In the genomic region with DNA sequence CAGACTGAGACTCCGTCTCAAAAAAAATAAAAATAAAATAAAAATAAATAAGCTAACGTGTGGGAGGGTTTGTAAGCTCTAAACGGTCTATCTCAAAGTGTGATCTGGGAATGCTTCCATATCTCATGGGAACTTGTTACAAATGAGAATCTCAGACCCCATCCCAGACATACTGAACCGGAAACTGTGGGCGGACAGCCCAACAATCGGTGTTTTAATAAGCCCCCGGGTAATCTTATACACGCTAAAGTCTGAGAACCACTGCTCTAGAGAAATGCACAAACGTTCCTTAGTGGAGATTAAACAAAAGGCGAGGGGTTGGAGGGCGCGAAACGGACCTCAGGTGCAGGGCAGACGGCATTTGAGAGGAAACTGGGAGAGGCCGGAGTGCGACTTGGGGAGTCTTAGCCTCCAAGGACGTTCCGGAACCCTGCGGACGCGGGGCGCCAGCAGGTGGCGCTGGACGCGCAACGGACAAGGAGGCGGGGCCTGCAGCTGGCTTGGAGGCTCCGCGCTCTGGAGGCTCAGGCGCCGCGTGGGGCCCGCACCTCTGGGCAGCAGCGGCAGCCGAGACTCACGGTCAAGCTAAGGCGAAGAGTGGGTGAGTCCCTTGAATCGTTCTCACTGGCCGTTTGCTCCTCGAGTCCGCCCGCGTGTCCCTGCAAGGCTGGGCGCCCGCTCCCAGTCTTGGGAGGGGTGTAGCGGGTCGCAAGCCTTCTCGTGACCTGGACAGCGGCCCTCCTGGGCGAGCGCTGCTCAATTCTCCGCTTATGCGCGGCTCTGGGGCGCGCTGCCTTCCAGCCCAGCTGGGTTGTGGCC, we compare ENCODE assay signal across 8 cellular contexts. TPM values are rescaled to one million over a fixed set of nuclear protein-coding genes. Genes with fewer than 3 reads are reported as not detected.
DNase-seq lines count a peak whose midpoint lies in the region; ATAC-seq and TF ChIP-seq lines count a peak whose summit lies in the region.
"Not testable (repeated sequence)": the region's sequence is repeated elsewhere in the genome, so short reads cannot be mapped to it uniquely, and the experiment has no call there.

A gene (plus strand): TSS at position 527 of the 819 bp plus-strand sequence. CDS start 5,320 bp downstream, outside the sequence.

- peak; percentile 98 to 99 for ATAC-seq in stimulated activated naive B cell treated with anti-CD40 and anti-IgM and Interleukin-4, amounts not matched to agents 10 μg/mL and 1 μg/mL and 100 μg/mL, for 72 hours (replicated peaks)

- H3K36me3 Mint-ChIP-seq in nephron (ENCODE audit: low read depth); stimulated activated naive B cell treated with anti-CD40 and anti-IgM and Interleukin-4, amounts not matched to agents 10 μg/mL and 1 μg/mL and 100 μg/mL, for 72 hours: not testable (repeated sequence)

- DNase-seq in ELR (ENCODE audit: low read depth): peak; percentile 89
- DNase-seq in H4 (ENCODE audit: low spot score): peak; percentile 85
- DNase-seq in Kasumi-1 (lab: John Stamatoyannopoulos, UW): peak; percentile 59 to 71
- peak; percentile 44 for DNase-seq in SHP77 treated with DMSO at 0.1 percent for 48 hours (lab: John Stamatoyannopoulos, UW)
- peak; percentile 64 for DNase-seq in activated gamma-delta T cell (lab: John Stamatoyannopoulos, UW)
- DNase-seq in fibroblast of villous mesenchyme (ENCODE audit: low read depth): peak; percentile 87
- peak; percentile 79 for DNase-seq in stimulated activated naive B cell treated with anti-CD40 and anti-IgM and Interleukin-4, amounts not matched to agents 10 μg/mL and 1 μg/mL and 100 μg/mL, for 72 hours

- H3K27ac Mint-ChIP-seq in nephron: peak within 1 kb of the TSS; percentile 57 to 87 (median 77)
- H3K27ac Mint-ChIP-seq in stimulated activated naive B cell treated with anti-CD40 and anti-IgM and Interleukin-4, amounts not matched to agents 10 μg/mL and 1 μg/mL and 100 μg/mL, for 72 hours: not testable (repeated sequence)

- peak within 1 kb of the TSS; percentile 57 for H3K4me3 ChIP-seq in fibroblast of villous mesenchyme (ENCODE audit: low read depth, low read length)

- TF ChIP-seq CTCF in fibroblast of villous mesenchyme (IDR thresholded peaks at IDR 0.05; ENCODE audit: insufficient read depth, low read depth, low read length) (peak; percentile 71), nephron (IDR thresholded peaks at IDR 0.05; ENCODE audit: unreplicated experiment in 3 of 3) (peak; percentile 87 to 90 (median 89))

- H3K9me3 Mint-ChIP-seq in nephron; stimulated activated naive B cell treated with anti-CD40 and anti-IgM and Interleukin-4, amounts not matched to agents 10 μg/mL and 1 μg/mL and 100 μg/mL, for 72 hours: not testable (repeated sequence)

- H3K27me3 Mint-ChIP-seq in nephron (ENCODE audit: low read depth): peaks cover 15% of the 10 kb centered on the region
- peaks cover 17 to 41% of the 10 kb centered on the region in 2 donors for H3K27me3 Mint-ChIP-seq in stimulated activated naive B cell treated with anti-CD40 and anti-IgM and Interleukin-4, amounts not matched to agents 10 μg/mL and 1 μg/mL and 100 μg/mL, for 72 hours

- not testable (repeated sequence) for H3K4me1 Mint-ChIP-seq in nephron; stimulated activated naive B cell treated with anti-CD40 and anti-IgM and Interleukin-4, amounts not matched to agents 10 μg/mL and 1 μg/mL and 100 μg/mL, for 72 hours

- H3K4me3 Mint-ChIP-seq in nephron: peak within 1 kb of the TSS; percentile 82 to 89 (median 85)
- peak within 1 kb of the TSS; percentile 64 to 72 for H3K4me3 Mint-ChIP-seq in stimulated activated naive B cell treated with anti-CD40 and anti-IgM and Interleukin-4, amounts not matched to agents 10 μg/mL and 1 μg/mL and 100 μg/mL, for 72 hours

RNA-seq across cellular contexts. Expression of the gene that starts here (rescaled TPM):
- 14.6 and 31.3 TPM in 2 replicates for total RNA-seq in H4 (2014; rRNA removed; shearing (Covaris generic))
- 12.6 and 21.6 TPM in 2 replicates for total RNA-seq in fibroblast of villous mesenchyme

Comparison
In these comparisons a context has a peak if more than half of its experiments do, and no peak if none do; other contexts are left out.
1. Peak in every context shown above with its lines: DNase-seq, ATAC-seq and H3K4me3 ChIP-seq.